ENCODE assay signal across 1 cellular context in genomic region chr1:227335587-227336020, GRCh38.
TF ChIP-seq lines count a peak whose summit lies in the region.

No MANE protein-coding gene starts in this region.

TF ChIP-seq in K562, 482 proteins besides CTCF, POLR2A, EP300 and RAD21 (continued from another document and continues in another):
- no peak for TF ChIP-seq ZNF280A (IDR thresholded peaks at IDR 0.05; ENCODE audit: low read depth, partially characterized antibody)
- no peak for TF ChIP-seq RFX1 (IDR thresholded peaks at IDR 0.05)
- TF ChIP-seq KLF1 (tag; IDR thresholded peaks at IDR 0.05): no peak
- TF ChIP-seq MED1 (CRISPR knock-in tag; IDR thresholded peaks at IDR 0.05; ENCODE audit: borderline replicate concordance): no peak
- no peak for TF ChIP-seq MECOM (CRISPR knock-in tag; IDR thresholded peaks at IDR 0.05)
- no peak for TF ChIP-seq ZNF274 (IDR thresholded peaks at IDR 0.05; ENCODE audit: borderline replicate concordance, low read depth, low read length)
- no peak for TF ChIP-seq ADNP (tag; IDR thresholded peaks at IDR 0.05)
- TF ChIP-seq ARHGAP35 (IDR thresholded peaks at IDR 0.05; ENCODE audit: partially characterized antibody): no peak
- TF ChIP-seq HLTF (IDR thresholded peaks at IDR 0.05): no peak
- no peak for TF ChIP-seq XRCC5 (IDR thresholded peaks at IDR 0.05; ENCODE audit: low read depth, low read length)
- TF ChIP-seq SNRNP70 (optimal IDR thresholded peaks at IDR 0.05; ENCODE audit: low read depth, low read length): no peak
- no peak for TF ChIP-seq ZNF143 (CRISPR knock-in tag; IDR thresholded peaks at IDR 0.05)
- no peak for TF ChIP-seq ZNF717 (CRISPR knock-in tag; IDR thresholded peaks at IDR 0.05)
- TF ChIP-seq HOMEZ (CRISPR knock-in tag; IDR thresholded peaks at IDR 0.05): no peak
- TF ChIP-seq FOXP1 (CRISPR knock-in tag; IDR thresholded peaks at IDR 0.05): no peak
- TF ChIP-seq ZNF253 (CRISPR knock-in tag; conservative IDR thresholded peaks at IDR 0.05): no peak
- TF ChIP-seq ZNF695 (CRISPR knock-in tag; IDR thresholded peaks at IDR 0.05): no peak
- no peak for TF ChIP-seq YY1 (IDR thresholded peaks at IDR 0.05; ENCODE audit: borderline replicate concordance in 1 of 3, control insufficient read depth in 1 of 3, extremely low read depth in 1 of 3, insufficient read depth in 3 of 3, insufficient read length in 1 of 3, insufficient replicate concordance in 2 of 3, low read depth in 1 of 3, low read length in 2 of 3)
- TF ChIP-seq CTBP1 (IDR thresholded peaks at IDR 0.05; ENCODE audit: borderline replicate concordance): peak; percentile 91
- TF ChIP-seq SMAD2 (IDR thresholded peaks at IDR 0.05; ENCODE audit: low read depth, low read length): no peak
- TF ChIP-seq HDAC1 (IDR thresholded peaks at IDR 0.05): no peak
- TF ChIP-seq FOSL1 (tag; conservative IDR thresholded peaks at IDR 0.05): peak; percentile 82
- no peak for TF ChIP-seq PTBP1 (IDR thresholded peaks at IDR 0.05; ENCODE audit: low read depth, low read length)
- no peak for TF ChIP-seq CHD4 (IDR thresholded peaks at IDR 0.05; ENCODE audit: insufficient read depth, insufficient replicate concordance, low read depth, low read length, poor library complexity, severe bottlenecking)
- TF ChIP-seq LARP7 (IDR thresholded peaks at IDR 0.05): no peak
- no peak for TF ChIP-seq ZNF696 (CRISPR knock-in tag; conservative IDR thresholded peaks at IDR 0.05)
- no peak for TF ChIP-seq BDP1 (IDR thresholded peaks at IDR 0.05; ENCODE audit: insufficient read depth, insufficient read length)
- no peak for TF ChIP-seq TAF7 (tag; IDR thresholded peaks at IDR 0.05)
- no peak for TF ChIP-seq BCLAF1 (IDR thresholded peaks at IDR 0.05; ENCODE audit: borderline replicate concordance in 1 of 2, control insufficient read depth in 1 of 2, low read depth in 2 of 2, low read length in 1 of 2)
- TF ChIP-seq ZHX1 (conservative IDR thresholded peaks at IDR 0.05; ENCODE audit: low read length): no peak
- TF ChIP-seq POLR3A (IDR thresholded peaks at IDR 0.05; ENCODE audit: borderline replicate concordance, extremely low read depth, insufficient read depth, insufficient read length): no peak
- TF ChIP-seq ETS1 (conservative IDR thresholded peaks at IDR 0.05; ENCODE audit: control insufficient read depth, low read depth, low read length): no peak
- TF ChIP-seq SIRT6 (IDR thresholded peaks at IDR 0.05; ENCODE audit: low read depth, low read length): no peak
- no peak for TF ChIP-seq PHF21A (IDR thresholded peaks at IDR 0.05; ENCODE audit: borderline replicate concordance, low read depth)
- no peak for TF ChIP-seq EGR1 (conservative IDR thresholded peaks at IDR 0.05)
- peak; percentile 100 for TF ChIP-seq ZNF766 (CRISPR knock-in tag; conservative IDR thresholded peaks at IDR 0.05)
- no peak for TF ChIP-seq SIX5 (IDR thresholded peaks at IDR 0.05; ENCODE audit: borderline replicate concordance in 1 of 2, insufficient read depth in 1 of 2, low read depth in 1 of 2, low read length in 2 of 2)
- TF ChIP-seq E2F1 (CRISPR knock-in tag; IDR thresholded peaks at IDR 0.05): no peak
- 0 out of 2 replicates have a peak, but pooled peaks have one; percentile 44 for TF ChIP-seq SMARCC2 (IDR thresholded peaks at IDR 0.05; ENCODE audit: low read depth)
- no peak for TF ChIP-seq SNAPC5 (CRISPR knock-in tag; IDR thresholded peaks at IDR 0.05)
